Comparison of ENCODE assay signal across 31 cellular contexts in the genomic region with DNA sequence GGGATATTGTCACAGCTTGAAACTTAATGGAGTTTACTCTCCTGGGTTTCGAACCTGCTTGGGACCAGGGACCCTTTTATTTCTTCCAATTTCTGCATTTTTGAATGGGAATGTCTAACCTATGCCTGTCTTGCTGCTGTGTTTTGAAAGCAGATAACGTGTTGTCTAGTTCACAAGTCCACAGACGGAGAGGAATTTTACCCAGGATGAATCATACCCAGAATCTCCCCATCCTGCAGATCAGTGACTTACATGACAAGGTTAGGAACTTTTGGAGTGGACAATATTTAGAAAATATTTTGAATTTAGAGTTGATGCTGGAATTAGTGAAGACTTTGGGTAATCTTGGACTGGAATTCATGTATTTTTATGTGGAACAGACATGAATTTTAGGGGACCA.
"Had no signal": no experiment of that assay in that cellular context is flagged by ENCODE, and none has a peak within 500 bp of the region (broad histone marks: within the 10 kb centered on the region; RNA-seq: fewer than 3 reads in every experiment).

No MANE protein-coding gene starts in this region.

- H3K36me3 ChIP-seq: ascending aorta, esophagus muscularis mucosa, gastrocnemius medialis, heart left ventricle had no signal

- ATAC-seq: activated CD4-positive, alpha-beta T cell treated with anti-CD3 and anti-CD28 coated beads for 36 hours; activated CD8-positive, alpha-beta memory T cell treated with anti-CD3 and anti-CD28 coated beads, Interleukin-2, amount 10 ng/mL, durations not matched to agents 7 days and 5 days; activated CD8-positive, alpha-beta T cell treated with anti-CD3 and anti-CD28 coated beads, Interleukin-2, amount 10 ng/mL, durations not matched to agents 7 days and 5 days; activated T-cell treated with anti-CD3 and anti-CD28 coated beads, Interleukin-2, amount 50 U/mL, for 4 hours; activated T-helper 17 cell treated with anti-CD3 and anti-CD28 coated beads, Interleukin-2, amount 50 U/mL, for 72 hours; effector memory CD8-positive, alpha-beta T cell; foreskin keratinocyte; gastrocnemius medialis; heart left ventricle; T-helper 17 cell had no signal

- H3K4me1 ChIP-seq: ascending aorta, esophagus muscularis mucosa, foreskin keratinocyte, gastrocnemius medialis, heart left ventricle had no signal

- H3K4me3 Mint-ChIP-seq: activated CD4-positive, alpha-beta memory T cell treated with anti-CD3 and anti-CD28 coated beads for 36 hours; activated CD4-positive, alpha-beta T cell treated with anti-CD3 and anti-CD28 coated beads for 36 hours; activated CD4-positive, alpha-beta T cell treated with anti-CD3 and anti-CD28 coated beads, Interleukin-2, amount 10 ng/mL, durations not matched to agents 24 days and 14 days; activated CD8-positive, alpha-beta memory T cell treated with anti-CD3 and anti-CD28 coated beads, Interleukin-2, amount 10 ng/mL, durations not matched to agents 7 days and 5 days; activated CD8-positive, alpha-beta T cell treated with anti-CD3 and anti-CD28 coated beads, Interleukin-2, amount 10 ng/mL, durations not matched to agents 7 days and 5 days; activated naive CD8-positive, alpha-beta T cell; activated T-cell treated with anti-CD3 and anti-CD28 coated beads, Interleukin-2, amount 50 U/mL, for 4 hours; activated T-helper 17 cell treated with anti-CD3 and anti-CD28 coated beads, Interleukin-2, amount 50 U/mL, for 72 hours; effector memory CD8-positive, alpha-beta T cell; T-helper 17 cell; T-helper 2 cell treated with Interferon-gamma antibody and Interleukin-4, amounts not matched to agents 5 μg/mL and 100 μg/mL, for 36 hours had no signal

- H3K9me3 Mint-ChIP-seq: activated CD4-positive, alpha-beta memory T cell treated with anti-CD3 and anti-CD28 coated beads for 36 hours; activated CD4-positive, alpha-beta T cell treated with anti-CD3 and anti-CD28 coated beads, Interleukin-2, amount 10 ng/mL, durations not matched to agents 24 days and 14 days; activated T-helper 17 cell treated with anti-CD3 and anti-CD28 coated beads, Interleukin-2, amount 50 U/mL, for 72 hours; effector memory CD8-positive, alpha-beta T cell; T-helper 2 cell treated with Interferon-gamma antibody and Interleukin-4, amounts not matched to agents 5 μg/mL and 100 μg/mL, for 36 hours had no signal

- H3K27me3 ChIP-seq: ascending aorta, esophagus muscularis mucosa, foreskin keratinocyte, gastrocnemius medialis, heart left ventricle had no signal

- H3K27ac Mint-ChIP-seq: activated CD4-positive, alpha-beta memory T cell treated with anti-CD3 and anti-CD28 coated beads for 36 hours; activated CD4-positive, alpha-beta T cell treated with anti-CD3 and anti-CD28 coated beads for 36 hours; activated CD4-positive, alpha-beta T cell treated with anti-CD3 and anti-CD28 coated beads, Interleukin-2, amount 10 ng/mL, durations not matched to agents 24 days and 14 days; activated CD8-positive, alpha-beta memory T cell treated with anti-CD3 and anti-CD28 coated beads, Interleukin-2, amount 10 ng/mL, durations not matched to agents 7 days and 5 days; activated CD8-positive, alpha-beta T cell treated with anti-CD3 and anti-CD28 coated beads, Interleukin-2, amount 10 ng/mL, durations not matched to agents 7 days and 5 days; activated naive CD8-positive, alpha-beta T cell; activated T-helper 17 cell treated with anti-CD3 and anti-CD28 coated beads, Interleukin-2, amount 50 U/mL, for 72 hours; effector memory CD8-positive, alpha-beta T cell; T-helper 17 cell; T-helper 2 cell treated with Interferon-gamma antibody and Interleukin-4, amounts not matched to agents 5 μg/mL and 100 μg/mL, for 36 hours had no signal

- H3K27ac ChIP-seq: ascending aorta, esophagus muscularis mucosa, foreskin keratinocyte, gastrocnemius medialis, heart left ventricle had no signal

- H3K36me3 Mint-ChIP-seq: activated CD4-positive, alpha-beta memory T cell treated with anti-CD3 and anti-CD28 coated beads for 36 hours; activated CD8-positive, alpha-beta memory T cell treated with anti-CD3 and anti-CD28 coated beads, Interleukin-2, amount 10 ng/mL, durations not matched to agents 7 days and 5 days; activated naive CD8-positive, alpha-beta T cell had no signal

- H3K9me3 ChIP-seq: ascending aorta, esophagus muscularis mucosa, gastrocnemius medialis had no signal

- H3K4me3 ChIP-seq: ascending aorta, esophagus muscularis mucosa, gastrocnemius medialis, heart left ventricle had no signal

- DNase-seq: activated CD4-positive, alpha-beta memory T cell treated with anti-CD3 and anti-CD28 coated beads for 36 hours; activated CD4-positive, alpha-beta T cell treated with anti-CD3 and anti-CD28 coated beads for 36 hours; activated CD4-positive, alpha-beta T cell treated with anti-CD3 and anti-CD28 coated beads, Interleukin-2, amount 10 ng/mL, durations not matched to agents 24 days and 14 days; activated CD4-positive, CD25-positive, alpha-beta regulatory T cell; activated CD4-positive, CD25-positive, alpha-beta regulatory T cell treated with anti-CD3 and anti-CD28 coated beads, Interleukin-2, amount 50 U/mL, for 72 hours; activated CD8-positive, alpha-beta memory T cell treated with anti-CD3 and anti-CD28 coated beads, Interleukin-2, amount 10 ng/mL, durations not matched to agents 7 days and 5 days; activated CD8-positive, alpha-beta T cell treated with anti-CD3 and anti-CD28 coated beads, Interleukin-2, amount 10 ng/mL, durations not matched to agents 7 days and 5 days; activated effector memory CD4-positive, alpha-beta T cell treated with Interleukin-2 at 50 U/mL for 16 hours; activated gamma-delta T cell treated with Interleukin-2 at 50 U/mL for 16 hours; activated naive CD4-positive, alpha-beta T cell treated with anti-CD3 and anti-CD28 coated beads, Interleukin-2, amount 50 U/mL, for 16 hours; activated naive CD4-positive, alpha-beta T cell treated with Interleukin-2 at 50 U/mL for 16 hours; activated T-cell treated with anti-CD3 and anti-CD28 coated beads, Interleukin-2, amount 50 U/mL, for 4 hours; amygdala; caudate nucleus; cortex of kidney; dermis blood vessel endothelial cell; effector CD4-positive, alpha-beta T cell; effector memory CD8-positive, alpha-beta T cell; erythroblast; foreskin keratinocyte; gastrocnemius medialis; glutamatergic neuron; heart left ventricle; T-helper 1 cell; T-helper 17 cell; T1000 had no signal

- H3K4me1 Mint-ChIP-seq: activated CD4-positive, alpha-beta T cell treated with anti-CD3 and anti-CD28 coated beads for 36 hours; activated CD4-positive, alpha-beta T cell treated with anti-CD3 and anti-CD28 coated beads, Interleukin-2, amount 10 ng/mL, durations not matched to agents 24 days and 14 days; activated CD8-positive, alpha-beta memory T cell treated with anti-CD3 and anti-CD28 coated beads, Interleukin-2, amount 10 ng/mL, durations not matched to agents 7 days and 5 days; activated T-helper 17 cell treated with anti-CD3 and anti-CD28 coated beads, Interleukin-2, amount 50 U/mL, for 72 hours; T-helper 17 cell had no signal
